Comparison of ENCODE assay signal across 1 cellular context in the genomic region with DNA sequence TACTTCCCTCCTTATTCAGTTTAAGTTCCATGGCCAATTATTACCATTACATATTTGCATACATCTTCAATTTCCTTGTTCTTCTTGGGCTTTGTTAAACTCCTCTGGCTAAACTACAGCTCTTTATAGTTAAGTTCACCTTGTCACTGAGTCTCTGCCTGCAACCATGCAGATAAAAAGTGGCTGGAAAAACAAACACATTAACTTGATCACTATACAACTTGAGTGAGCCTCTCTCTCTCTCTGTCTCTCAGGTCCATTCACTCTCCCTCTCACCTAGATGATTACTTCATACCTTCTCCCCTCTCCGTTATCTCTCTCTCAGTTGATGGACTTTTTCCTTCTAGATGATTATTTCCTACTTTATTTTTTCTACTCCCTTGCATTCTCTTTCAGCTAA.
TF ChIP-seq lines count a peak whose summit lies in the region.

No MANE protein-coding gene starts in this region.

TF ChIP-seq in K562, 482 proteins besides CTCF, POLR2A, EP300 and RAD21:
- TF ChIP-seq ARID1B (IDR thresholded peaks at IDR 0.05) (0 out of 2 replicates have a peak, but pooled peaks have one; percentile 10), TCF3 (CRISPR knock-in tag; IDR thresholded peaks at IDR 0.05) (peak; percentile 26; the same call in 1 of the 2 replicates), FOXA3 (CRISPR knock-in tag; conservative IDR thresholded peaks at IDR 0.05 in 1 of 2, IDR thresholded peaks at IDR 0.05 in 1 of 2) (peak in 1 of 2 experiments; percentile 20; a peak in 1 of 4 replicates)
- TF ChIP-seq, protein P1, sequence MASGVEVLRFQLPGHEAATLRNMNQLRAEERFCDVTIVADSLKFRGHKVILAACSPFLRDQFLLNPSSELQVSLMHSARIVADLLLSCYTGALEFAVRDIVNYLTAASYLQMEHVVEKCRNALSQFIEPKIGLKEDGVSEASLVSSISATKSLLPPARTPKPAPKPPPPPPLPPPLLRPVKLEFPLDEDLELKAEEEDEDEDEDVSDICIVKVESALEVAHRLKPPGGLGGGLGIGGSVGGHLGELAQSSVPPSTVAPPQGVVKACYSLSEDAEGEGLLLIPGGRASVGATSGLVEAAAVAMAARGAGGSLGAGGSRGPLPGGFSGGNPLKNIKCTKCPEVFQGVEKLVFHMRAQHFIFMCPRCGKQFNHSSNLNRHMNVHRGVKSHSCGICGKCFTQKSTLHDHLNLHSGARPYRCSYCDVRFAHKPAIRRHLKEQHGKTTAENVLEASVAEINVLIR (CRISPR knock-in tag; IDR thresholded peaks at IDR 0.05), result no peak
